In genomic region chr9:100554935-100555401, GRCh38 we compare ENCODE assay signal across 13 cellular contexts. TPM values are rescaled to one million over a fixed set of nuclear protein-coding genes. Genes with fewer than 3 reads are reported as not detected.
DNase-seq lines count a peak whose midpoint lies in the region; ATAC-seq and TF ChIP-seq lines count a peak whose summit lies in the region.
"Had no signal": no experiment of that assay in that cellular context is flagged by ENCODE, and none has a peak within 500 bp of the region (broad histone marks: within the 10 kb centered on the region; RNA-seq: fewer than 3 reads in every experiment).

No MANE protein-coding gene starts in this region.

- H3K4me1 ChIP-seq in fibroblast of lung (ENCODE audit: control insufficient read depth, extremely low read depth, insufficient read depth, low read length) (no peaks in the 10 kb centered on the region), neuronal stem cell (ENCODE audit: control insufficient read depth in 2 of 2, insufficient read depth in 1 of 2, low read depth in 1 of 2, low read length in 2 of 2) (no peaks in the 10 kb centered on the region)
- H3K4me1 ChIP-seq: parathyroid adenoma had no signal

- ATAC-seq in GM21367 (IDR thresholded peaks at IDR 0.05; ENCODE audit: unreplicated experiment) (peak; percentile 20), HG03565 (IDR thresholded peaks at IDR 0.05; ENCODE audit: unreplicated experiment) (peak; percentile 21), HG03097 (IDR thresholded peaks at IDR 0.05; ENCODE audit: low FRiP score, unreplicated experiment) (no peak), HG02623 (IDR thresholded peaks at IDR 0.05; ENCODE audit: unreplicated experiment) (no peak)
- ATAC-seq: effector memory CD8-positive, alpha-beta T cell had no signal

- H2AFZ ChIP-seq in fibroblast of lung (ENCODE audit: low read length) (no peak overlapping the region), neuronal stem cell (ENCODE audit: low read length) (no peak overlapping the region)
- H2AFZ ChIP-seq: parathyroid adenoma had no signal

- TF ChIP-seq CTCF in fibroblast of lung (conservative IDR thresholded peaks at IDR 0.05 in 1 of 2, IDR thresholded peaks at IDR 0.05 in 1 of 2; ENCODE audit: low read depth in 1 of 2, low read length in 2 of 2): no peak

- H3K27me3 ChIP-seq in fibroblast of lung (ENCODE audit: control insufficient read depth, insufficient read depth, low read length) (no peaks in the 10 kb centered on the region), neuronal stem cell (ENCODE audit: control insufficient read depth in 3 of 3, insufficient read depth in 3 of 3, low read depth in 1 of 3, low read length in 3 of 3) (no peaks in the 10 kb centered on the region)

- WGBS in neuronal stem cell (ENCODE audit: extremely low coverage in 2 of 2, insufficient read length in 2 of 2, insufficient replicate concordance in 1 of 2), 2 donors: no CpG with 5 or more reads among the region's 2 CpGs

- no peak overlapping the region for H4K91ac ChIP-seq in neuronal stem cell (ENCODE audit: low read depth, low read length, poor library complexity)

- H3K23ac ChIP-seq in neuronal stem cell (ENCODE audit: low read depth, low read length, poor library complexity): no peak overlapping the region

- H3K27ac ChIP-seq in fibroblast of lung (ENCODE audit: insufficient read depth, low read length): no peak overlapping the region
- no peak overlapping the region for H3K27ac ChIP-seq in neuronal stem cell (replicated peaks; ENCODE audit: low read length)
- H3K27ac ChIP-seq: parathyroid adenoma had no signal

- H4K20me1 ChIP-seq in fibroblast of lung (ENCODE audit: control insufficient read depth, extremely low read depth, insufficient read depth, low read length): no peaks in the 10 kb centered on the region

- no peak overlapping the region for H3K18ac ChIP-seq in neuronal stem cell (ENCODE audit: low read length)

- no peak overlapping the region for H3K4me2 ChIP-seq in fibroblast of lung (ENCODE audit: extremely low read depth, insufficient read depth, low read length)
- no peak overlapping the region for H3K4me2 ChIP-seq in neuronal stem cell (ENCODE audit: insufficient read depth, low read length, poor library complexity, severe bottlenecking)

- no peaks in the 10 kb centered on the region for H3K79me2 ChIP-seq in fibroblast of lung (ENCODE audit: control insufficient read depth, insufficient read depth, low read length)
- H3K79me2 ChIP-seq: parathyroid adenoma had no signal

- H2BK120ac ChIP-seq in neuronal stem cell (ENCODE audit: low read depth, low read length): no peak overlapping the region

- no peak overlapping the region for H2BK12ac ChIP-seq in neuronal stem cell (ENCODE audit: low read length)

- no peaks in the 10 kb centered on the region for H3K79me1 ChIP-seq in neuronal stem cell (ENCODE audit: low read depth, low read length)

- H3K9ac ChIP-seq in fibroblast of lung (ENCODE audit: insufficient read depth, low read length) (no peak overlapping the region), neuronal stem cell (ENCODE audit: low read depth, low read length, poor library complexity) (no peak overlapping the region)
- H3K9ac ChIP-seq: parathyroid adenoma had no signal

- H3K4ac ChIP-seq in neuronal stem cell (ENCODE audit: low read length): no peak overlapping the region

- no peak overlapping the region for H2AK5ac ChIP-seq in neuronal stem cell (ENCODE audit: low read depth, low read length)

- H4K8ac ChIP-seq in neuronal stem cell (ENCODE audit: low read depth, low read length): no peak overlapping the region

- H2BK15ac ChIP-seq in neuronal stem cell (ENCODE audit: low read length): no peak overlapping the region

- H3K9me3 ChIP-seq in fibroblast of lung (ENCODE audit: control insufficient read depth, insufficient read depth, low read depth, low read length) (no peaks in the 10 kb centered on the region), neuronal stem cell (replicated peaks in 1 of 2; ENCODE audit: control insufficient read depth in 2 of 2, insufficient read depth in 1 of 2, low read depth in 1 of 2, low read length in 2 of 2) (peaks cover 0 to 5% of the 10 kb centered on the region in 2 donors)

- H3K4me3 ChIP-seq in fibroblast of lung (replicated peaks in 1 of 4; ENCODE audit: control extremely low read depth in 1 of 4, insufficient read depth in 1 of 4, low read depth in 3 of 4, low read length in 4 of 4): no peak overlapping the region
- H3K4me3 ChIP-seq in neuronal stem cell (ENCODE audit: low read length in 2 of 2): no peak overlapping the region

- H3K14ac ChIP-seq in neuronal stem cell (ENCODE audit: low read length): no peak overlapping the region

- H3K36me3 ChIP-seq in fibroblast of lung (ENCODE audit: control insufficient read depth, insufficient read depth, low read length): no peaks in the 10 kb centered on the region
- peaks cover 17 to 98% of the 10 kb centered on the region in 2 donors for H3K36me3 ChIP-seq in neuronal stem cell (replicated peaks in 1 of 2; ENCODE audit: control insufficient read depth in 2 of 2, insufficient read depth in 2 of 2, low read length in 2 of 2)

- H2BK5ac ChIP-seq in neuronal stem cell (ENCODE audit: low read length): no peak overlapping the region

- DNase-seq in AG08396 (ENCODE audit: low spot score): peak; percentile 17
- peak; percentile 45 to 68 for DNase-seq in fibroblast of lung (ENCODE audit: low read depth in 2 of 2)
- DNase-seq in activated CD8-positive, alpha-beta memory T cell treated with anti-CD3 and anti-CD28 coated beads, Interleukin-2, amount 50 U/mL, for 4 hours: no peak
- no peak for DNase-seq in neuronal stem cell (ENCODE audit: low spot score)
- DNase-seq: ACHN; activated gamma-delta T cell; effector memory CD8-positive, alpha-beta T cell; NCI-H2081 treated with DMSO at 0.1 percent for 48 hours had no signal

RNA-seq across cellular contexts. Expression of gene CAVIN4, which starts 22.9 kb away (rescaled TPM):
- total RNA-seq in fibroblast of lung: 1.0 and 1.5 TPM in 2 replicates
- polyA plus RNA-seq in fibroblast of lung: 0.50 and 1.2 TPM in 2 replicates
- polyA plus RNA-seq in fibroblast of lung (2012): 0.51 and 0.76 TPM in 2 replicates
- polyA minus RNA-seq in fibroblast of lung (ENCODE audit: low replicate concordance): not detected in 2 replicates
- 4.7 TPM for polyA plus RNA-seq in neuronal stem cell (2013, experiment 1 of 2)
- polyA plus RNA-seq in neuronal stem cell (2013, experiment 2 of 2): 4.9 TPM

Comparison
In these comparisons a context has a peak if more than half of its experiments do, and no peak if none do; other contexts are left out.
1. DNase-seq: peak in AG08396 (single experiment) and fibroblast of lung (2 of 2); none in activated CD8-positive, alpha-beta memory T cell treated with anti-CD3 and anti-CD28 coated beads, Interleukin-2, amount 50 U/mL, for 4 hours (single experiment) and neuronal stem cell (single experiment).
2. ATAC-seq: peak in GM21367 (single experiment) and HG03565 (single experiment); none in HG03097 (single experiment) and HG02623 (single experiment).